Comparison of ENCODE assay signal across 13 cellular contexts in the genomic region with DNA sequence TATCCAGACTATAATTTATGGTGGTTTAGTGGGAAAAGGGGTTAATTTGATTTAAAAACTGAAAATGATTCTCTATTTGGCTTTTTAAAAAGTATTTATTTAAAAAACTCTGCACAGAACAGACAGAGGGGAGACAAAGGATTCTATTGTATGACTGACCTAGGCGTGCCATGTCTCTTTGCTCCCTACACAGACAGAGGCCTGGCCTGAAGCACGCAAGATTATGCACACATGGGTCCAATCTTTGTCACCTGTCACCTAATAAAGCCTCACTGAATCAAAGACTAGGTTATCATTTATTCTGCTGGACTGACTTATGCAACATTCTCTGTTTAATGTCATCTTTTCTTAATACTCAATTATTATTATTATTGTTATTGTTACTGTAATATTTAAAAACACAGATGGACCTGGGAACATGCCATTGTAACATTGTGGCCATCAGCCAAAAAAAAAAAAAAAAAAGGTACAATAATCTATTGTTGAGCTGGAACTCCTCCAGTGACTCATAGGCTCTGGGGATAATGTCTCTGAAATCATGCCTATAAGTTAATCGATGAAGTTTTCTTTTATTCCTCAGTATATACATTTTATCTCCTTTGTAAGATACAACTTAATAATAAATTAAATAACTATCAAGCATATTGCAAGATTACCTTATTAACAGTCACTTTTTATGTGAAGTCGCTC.
DNase-seq lines count a peak whose midpoint lies in the region; ATAC-seq and FAIRE-seq lines count a peak whose summit lies in the region.
"Had no signal": no experiment of that assay in that cellular context is flagged by ENCODE, and none has a peak within 500 bp of the region (broad histone marks: within the 10 kb centered on the region; RNA-seq: fewer than 3 reads in every experiment).

No MANE protein-coding gene starts in this region.

- H3K27me3 Mint-ChIP-seq in activated T-cell treated with anti-CD3 and anti-CD28 coated beads, Interleukin-2, amount 50 U/mL, for 72 hours (ENCODE audit: low read depth), result no peaks in the 10 kb centered on the region
- no peaks in the 10 kb centered on the region for H3K27me3 Mint-ChIP-seq in effector memory CD8-positive, alpha-beta T cell

- ATAC-seq in activated T-cell treated with anti-CD3 and anti-CD28 coated beads, Interleukin-2, amount 50 U/mL, for 72 hours (replicated peaks in 1 of 2), result no peak
- ATAC-seq in effector memory CD8-positive, alpha-beta T cell (replicated peaks), result no peak
- no peak for ATAC-seq in GM21786 (IDR thresholded peaks at IDR 0.05; ENCODE audit: unreplicated experiment)
- ATAC-seq: Right ventricle myocardium inferior had no signal

- no peak overlapping the region for H3K4me3 ChIP-seq in small intestine (ENCODE audit: low read depth in 1 of 2, low read length in 2 of 2)
- H3K4me3 ChIP-seq: left ventricle myocardium inferior, MG63 had no signal

- FAIRE-seq in RCC 7860 (lab: Jason Lieb, UNC), result peak; percentile 81
- no peak for FAIRE-seq in small intestine (lab: Jason Lieb, UNC)
- no peak for FAIRE-seq in HTR-8/SVneo (lab: Jason Lieb, UNC)

- no peak for DNase-seq in activated T-cell treated with anti-CD3 and anti-CD28 coated beads, Interleukin-2, amount 50 U/mL, for 72 hours
- no peak for DNase-seq in activated T-cell treated with anti-CD3 and anti-CD28 coated beads, Interleukin-2, amount 50 U/mL, for 1 hour
- DNase-seq in RCC 7860 (ENCODE audit: low spot score) (no peak), small intestine (peak; percentile 56), HTR-8/SVneo (ENCODE audit: insufficient read length, low spot score) (no peak), DMS79 treated with DMSO at 0.1 percent for 48 hours (lab: John Stamatoyannopoulos, UW) (no peak)
- no peak for DNase-seq in effector memory CD8-positive, alpha-beta T cell
- DNase-seq: activated CD4-positive, CD25-positive, alpha-beta regulatory T cell treated with anti-CD3 and anti-CD28 coated beads, Interleukin-2, amount 50 U/mL, for 72 hours; left ventricle myocardium inferior; MG63; NCI-H345 had no signal

- 21 to 66% (median 53%) methylated on average over 4 of the region's 4 CpGs for WGBS in small intestine, 3 donors

- no peaks in the 10 kb centered on the region for H3K9me3 ChIP-seq in small intestine (ENCODE audit: control insufficient read depth, low read depth)
- H3K9me3 ChIP-seq: left ventricle myocardium inferior, MG63 had no signal

- no peaks in the 10 kb centered on the region for H3K27me3 ChIP-seq in small intestine (ENCODE audit: control insufficient read depth in 2 of 2, insufficient read depth in 2 of 2, low read length in 2 of 2)
- H3K27me3 ChIP-seq: MG63 had no signal

- no peak overlapping the region for H3K27ac ChIP-seq in small intestine (ENCODE audit: low read depth in 1 of 2, low read length in 1 of 2)
- H3K27ac ChIP-seq: left ventricle myocardium inferior had no signal

- H3K27ac Mint-ChIP-seq in activated T-cell treated with anti-CD3 and anti-CD28 coated beads, Interleukin-2, amount 50 U/mL, for 72 hours, result peak overlapping the region; percentile 97
- H3K27ac Mint-ChIP-seq in effector memory CD8-positive, alpha-beta T cell, result peak overlapping the region; percentile 94 to 96

- no peaks in the 10 kb centered on the region for H3K36me3 Mint-ChIP-seq in activated T-cell treated with anti-CD3 and anti-CD28 coated beads, Interleukin-2, amount 50 U/mL, for 72 hours (ENCODE audit: insufficient read depth in 2 of 2)
- H3K36me3 Mint-ChIP-seq in effector memory CD8-positive, alpha-beta T cell (ENCODE audit: insufficient read depth), result peaks cover 4% of the 10 kb centered on the region

- no peaks in the 10 kb centered on the region for H3K36me3 ChIP-seq in small intestine (ENCODE audit: control insufficient read depth in 2 of 2, insufficient read depth in 2 of 2, low read length in 2 of 2)
- H3K36me3 ChIP-seq: left ventricle myocardium inferior, MG63 had no signal

- no peaks in the 10 kb centered on the region for H3K9me3 Mint-ChIP-seq in activated T-cell treated with anti-CD3 and anti-CD28 coated beads, Interleukin-2, amount 50 U/mL, for 72 hours
- H3K9me3 Mint-ChIP-seq in effector memory CD8-positive, alpha-beta T cell, result no peaks in the 10 kb centered on the region

- H3K4me3 Mint-ChIP-seq in activated T-cell treated with anti-CD3 and anti-CD28 coated beads, Interleukin-2, amount 50 U/mL, for 72 hours, result peak overlapping the region; percentile 58 to 78
- peak overlapping the region; percentile 66 to 71 for H3K4me3 Mint-ChIP-seq in effector memory CD8-positive, alpha-beta T cell

- H3K4me1 Mint-ChIP-seq in activated T-cell treated with anti-CD3 and anti-CD28 coated beads, Interleukin-2, amount 50 U/mL, for 72 hours (ENCODE audit: low read depth), result peaks cover 97% of the 10 kb centered on the region
- H3K4me1 Mint-ChIP-seq in effector memory CD8-positive, alpha-beta T cell (ENCODE audit: low read depth in 2 of 2), result peaks cover 55 to 86% of the 10 kb centered on the region in 2 donors

- peaks cover 4 to 5% of the 10 kb centered on the region in 2 donors for H3K4me1 ChIP-seq in small intestine (ENCODE audit: control insufficient read depth in 2 of 2, insufficient read depth in 1 of 2, low read depth in 1 of 2, low read length in 1 of 2)
- H3K4me1 ChIP-seq: left ventricle myocardium inferior had no signal
